ENCODE assay signal across 26 cellular contexts in genomic region chrX:117196481-117196880, GRCh38.
"Had no signal": no experiment of that assay in that cellular context is flagged by ENCODE, and none has a peak within 500 bp of the region (broad histone marks: within the 10 kb centered on the region; RNA-seq: fewer than 3 reads in every experiment).

No MANE protein-coding gene starts in this region.

- H3K4me3 Mint-ChIP-seq: activated CD4-positive, alpha-beta memory T cell treated with anti-CD3 and anti-CD28 coated beads for 36 hours; activated CD4-positive, alpha-beta T cell treated with anti-CD3 and anti-CD28 coated beads, Interleukin-2, amount 10 ng/mL, durations not matched to agents 7 days and 5 days; activated naive CD8-positive, alpha-beta T cell treated with anti-CD3 and anti-CD28 coated beads, Interleukin-2, amount 50 U/mL, for 24 hours; activated T-cell treated with anti-CD3 and anti-CD28 coated beads, Interleukin-2, amount 50 U/mL, for 4 hours; brain; T-helper 17 cell had no signal

- H3K9me3 Mint-ChIP-seq: activated CD4-positive, alpha-beta T cell treated with anti-CD3 and anti-CD28 coated beads, Interleukin-2, amount 10 ng/mL, durations not matched to agents 7 days and 5 days; activated T-cell treated with anti-CD3 and anti-CD28 coated beads, Interleukin-2, amount 50 U/mL, for 4 hours had no signal

- FAIRE-seq: astrocyte, TTC549 had no signal

- H3K27me3 ChIP-seq: cardiac muscle cell had no signal

- DNase-seq: activated CD4-positive, alpha-beta memory T cell treated with anti-CD3 and anti-CD28 coated beads for 36 hours; activated CD4-positive, alpha-beta T cell treated with anti-CD3 and anti-CD28 coated beads, Interleukin-2, amount 10 ng/mL, durations not matched to agents 7 days and 5 days; activated CD4-positive, CD25-positive, alpha-beta regulatory T cell; activated CD8-positive, alpha-beta memory T cell treated with anti-CD3 and anti-CD28 coated beads for 24 hours; activated effector memory CD4-positive, alpha-beta T cell treated with anti-CD3 and anti-CD28 coated beads, Interleukin-2, amount 50 U/mL, for 16 hours; activated naive CD4-positive, alpha-beta T cell treated with Interleukin-2 at 50 U/mL for 16 hours; activated naive CD8-positive, alpha-beta T cell treated with anti-CD3 and anti-CD28 coated beads, Interleukin-2, amount 50 U/mL, for 24 hours; activated T-cell treated with anti-CD3 and anti-CD28 coated beads, Interleukin-2, amount 50 U/mL, for 4 hours; amniotic stem cell; cerebellar nuclear complex; Kasumi-1; KBM-7; NCI-H146; NCI-H1930; NCI-H2107; NCI-H446; NCI-H524; PC-9; SIG-M5; T-helper 17 cell; T1000 had no signal

- H3K4me3 ChIP-seq: cardiac muscle cell, PC-9 had no signal

- H3K27me3 Mint-ChIP-seq: activated CD4-positive, alpha-beta memory T cell treated with anti-CD3 and anti-CD28 coated beads for 36 hours; activated CD4-positive, alpha-beta T cell treated with anti-CD3 and anti-CD28 coated beads, Interleukin-2, amount 10 ng/mL, durations not matched to agents 7 days and 5 days; activated naive CD8-positive, alpha-beta T cell treated with anti-CD3 and anti-CD28 coated beads, Interleukin-2, amount 50 U/mL, for 24 hours; brain; T-helper 17 cell had no signal

- ATAC-seq: activated naive CD4-positive, alpha-beta T cell treated with anti-CD3 and anti-CD28 coated beads, Interleukin-2, amount 50 U/mL, for 72 hours; activated naive CD8-positive, alpha-beta T cell treated with anti-CD3 and anti-CD28 coated beads, Interleukin-2, amount 50 U/mL, for 24 hours; activated T-cell treated with anti-CD3 and anti-CD28 coated beads, Interleukin-2, amount 50 U/mL, for 4 hours; T-helper 17 cell had no signal

- H3K36me3 ChIP-seq: cardiac muscle cell had no signal

- H3K4me2 ChIP-seq: PC-9 had no signal

- H3K27ac Mint-ChIP-seq: activated CD4-positive, alpha-beta memory T cell treated with anti-CD3 and anti-CD28 coated beads for 36 hours; activated CD4-positive, alpha-beta T cell treated with anti-CD3 and anti-CD28 coated beads, Interleukin-2, amount 10 ng/mL, durations not matched to agents 7 days and 5 days; activated naive CD4-positive, alpha-beta T cell treated with anti-CD3 and anti-CD28 coated beads, Interleukin-2, amount 50 U/mL, for 72 hours; activated naive CD8-positive, alpha-beta T cell treated with anti-CD3 and anti-CD28 coated beads, Interleukin-2, amount 50 U/mL, for 24 hours; brain; T-helper 17 cell had no signal

- H3K36me3 Mint-ChIP-seq: activated CD4-positive, alpha-beta memory T cell treated with anti-CD3 and anti-CD28 coated beads for 36 hours; activated naive CD4-positive, alpha-beta T cell treated with anti-CD3 and anti-CD28 coated beads, Interleukin-2, amount 50 U/mL, for 72 hours; brain had no signal

- H3K27ac ChIP-seq: cardiac muscle cell, PC-9 had no signal

- H3K4me1 Mint-ChIP-seq: activated CD4-positive, alpha-beta T cell treated with anti-CD3 and anti-CD28 coated beads, Interleukin-2, amount 10 ng/mL, durations not matched to agents 7 days and 5 days; activated naive CD8-positive, alpha-beta T cell treated with anti-CD3 and anti-CD28 coated beads, Interleukin-2, amount 50 U/mL, for 24 hours; brain; T-helper 17 cell had no signal
